Comparison of ENCODE assay signal across 35 cellular contexts in genomic region chr2:778680-779350, GRCh38.
"Had no signal": no experiment of that assay in that cellular context is flagged by ENCODE, and none has a peak within 500 bp of the region (broad histone marks: within the 10 kb centered on the region; RNA-seq: fewer than 3 reads in every experiment).

No MANE protein-coding gene starts in this region.

- H3K36me3 Mint-ChIP-seq: activated CD8-positive, alpha-beta memory T cell treated with anti-CD3 and anti-CD28 coated beads, Interleukin-2, amount 10 ng/mL, durations not matched to agents 7 days and 5 days; activated naive CD8-positive, alpha-beta T cell treated with anti-CD3 and anti-CD28 coated beads for 36 hours had no signal

- H3K9me3 ChIP-seq: MG63, Peyer's patch, SJSA1, SK-N-SH had no signal

- H3K4me1 ChIP-seq: Peyer's patch had no signal

- H3K36me3 ChIP-seq: brain microvascular endothelial cell, MG63, Peyer's patch, SJSA1 had no signal

- H3K27ac ChIP-seq: brain microvascular endothelial cell, Peyer's patch, SJSA1 had no signal

- H3K9me3 Mint-ChIP-seq: activated CD4-positive, alpha-beta memory T cell treated with anti-CD3 and anti-CD28 coated beads, Interleukin-2, amount 10 ng/mL, durations not matched to agents 7 days and 5 days; T-helper 1 cell treated with Interleukin-12 subunit alpha and Interleukin-12 subunit beta and Interleukin-4 antibody, amounts not matched to agents 30 μg/mL and 1 μg/mL, for 36 hours; T-helper 2 cell treated with Interferon-gamma antibody and Interleukin-4, amounts not matched to agents 5 μg/mL and 100 μg/mL, for 36 hours had no signal

- H3K27me3 Mint-ChIP-seq: activated CD8-positive, alpha-beta memory T cell treated with anti-CD3 and anti-CD28 coated beads, Interleukin-2, amount 10 ng/mL, durations not matched to agents 7 days and 5 days; activated naive CD8-positive, alpha-beta T cell treated with anti-CD3 and anti-CD28 coated beads for 36 hours had no signal

- H3K4me3 ChIP-seq: MG63, Peyer's patch, SJSA1 had no signal

- H3K4me3 Mint-ChIP-seq: activated CD4-positive, alpha-beta memory T cell treated with anti-CD3 and anti-CD28 coated beads, Interleukin-2, amount 10 ng/mL, durations not matched to agents 7 days and 5 days; activated CD8-positive, alpha-beta memory T cell treated with anti-CD3 and anti-CD28 coated beads, Interleukin-2, amount 10 ng/mL, durations not matched to agents 7 days and 5 days; activated naive CD8-positive, alpha-beta T cell treated with anti-CD3 and anti-CD28 coated beads for 36 hours; T-helper 1 cell treated with Interleukin-12 subunit alpha and Interleukin-12 subunit beta and Interleukin-4 antibody, amounts not matched to agents 30 μg/mL and 1 μg/mL, for 36 hours; T-helper 2 cell treated with Interferon-gamma antibody and Interleukin-4, amounts not matched to agents 5 μg/mL and 100 μg/mL, for 36 hours; WTC11 had no signal

- H3K27me3 ChIP-seq: brain microvascular endothelial cell, MG63, Peyer's patch, SJSA1 had no signal

- H3K4me1 Mint-ChIP-seq: activated CD4-positive, alpha-beta memory T cell treated with anti-CD3 and anti-CD28 coated beads, Interleukin-2, amount 10 ng/mL, durations not matched to agents 7 days and 5 days; activated CD8-positive, alpha-beta memory T cell treated with anti-CD3 and anti-CD28 coated beads, Interleukin-2, amount 10 ng/mL, durations not matched to agents 7 days and 5 days; activated naive CD8-positive, alpha-beta T cell treated with anti-CD3 and anti-CD28 coated beads for 36 hours had no signal

- H3K27ac Mint-ChIP-seq: activated CD4-positive, alpha-beta memory T cell treated with anti-CD3 and anti-CD28 coated beads, Interleukin-2, amount 10 ng/mL, durations not matched to agents 7 days and 5 days; activated CD8-positive, alpha-beta memory T cell treated with anti-CD3 and anti-CD28 coated beads, Interleukin-2, amount 10 ng/mL, durations not matched to agents 7 days and 5 days; activated naive CD8-positive, alpha-beta T cell treated with anti-CD3 and anti-CD28 coated beads for 36 hours; T-helper 1 cell treated with Interleukin-12 subunit alpha and Interleukin-12 subunit beta and Interleukin-4 antibody, amounts not matched to agents 30 μg/mL and 1 μg/mL, for 36 hours; T-helper 2 cell treated with Interferon-gamma antibody and Interleukin-4, amounts not matched to agents 5 μg/mL and 100 μg/mL, for 36 hours; WTC11 had no signal

- DNase-seq: activated CD4-positive, alpha-beta memory T cell treated with anti-CD3 and anti-CD28 coated beads, Interleukin-2, amount 10 ng/mL, durations not matched to agents 7 days and 5 days; activated CD4-positive, alpha-beta T cell treated with anti-CD3 and anti-CD28 coated beads for 1 hour; activated CD4-positive, alpha-beta T cell treated with anti-CD3 and anti-CD28 coated beads for 48 hours; activated CD8-positive, alpha-beta memory T cell treated with anti-CD3 and anti-CD28 coated beads for 24 hours; activated CD8-positive, alpha-beta memory T cell treated with anti-CD3 and anti-CD28 coated beads, Interleukin-2, amount 10 ng/mL, durations not matched to agents 7 days and 5 days; activated CD8-positive, alpha-beta memory T cell treated with anti-CD3 and anti-CD28 coated beads, Interleukin-2, amount 50 U/mL, for 48 hours; activated effector memory CD4-positive, alpha-beta T cell treated with anti-CD3 and anti-CD28 coated beads, Interleukin-2, amount 50 U/mL, for 16 hours; activated naive CD4-positive, alpha-beta T cell; activated naive CD4-positive, alpha-beta T cell treated with anti-CD3 and anti-CD28 coated beads, Interleukin-2, amount 50 U/mL, for 16 hours; activated naive CD8-positive, alpha-beta T cell treated with anti-CD3 and anti-CD28 coated beads for 36 hours; activated T-cell treated with anti-CD3 and anti-CD28 coated beads, Interleukin-2, amount 50 U/mL, for 48 hours; amniotic stem cell; aorta; brain microvascular endothelial cell; central memory CD4-positive, alpha-beta T cell; Kasumi-1; MG63; NCI-H1048; NCI-H1105 treated with DMSO at 0.1 percent for 48 hours; NCI-H1436; NCI-H1694; NCI-H1930; NCI-H2081 treated with DMSO at 0.1 percent for 48 hours; NCI-H345; NCI-H524 treated with DMSO at 0.1 percent for 48 hours; NK-92 treated with Interleukin-12 subunit alpha and Interleukin-12 subunit beta, amount 100 ng/mL, for 24 hours; PC-3; Peyer's patch; RPMI8226; SHP77 treated with DMSO at 0.1 percent for 48 hours; SK-N-SH had no signal
